In the genomic region with DNA sequence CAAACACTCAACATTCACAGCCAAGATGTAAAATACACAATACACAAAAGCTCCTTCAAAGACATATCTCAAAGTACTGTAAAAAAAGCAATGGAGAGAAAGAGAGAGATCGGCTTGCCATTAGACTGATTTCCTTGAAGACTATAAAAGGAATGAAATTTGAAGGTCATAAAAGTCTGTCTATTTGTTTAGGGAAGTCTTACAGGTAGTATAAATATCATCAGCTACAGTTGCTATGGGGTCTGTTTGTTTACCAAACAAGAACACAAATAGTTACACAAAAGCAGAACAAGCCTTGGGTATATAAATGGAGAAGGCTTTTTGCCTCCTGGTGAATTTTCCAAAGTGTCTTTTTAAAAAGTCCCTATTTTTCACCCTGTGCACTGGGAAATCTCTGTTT, we compare ENCODE assay signal across 12 cellular contexts.
DNase-seq lines count a peak whose midpoint lies in the region; ATAC-seq, FAIRE-seq and TF ChIP-seq lines count a peak whose summit lies in the region.
"Had no signal": no experiment of that assay in that cellular context is flagged by ENCODE, and none has a peak within 500 bp of the region (broad histone marks: within the 10 kb centered on the region; RNA-seq: fewer than 3 reads in every experiment).

No MANE protein-coding gene starts in this region.

- peak overlapping the region; percentile 3 for H3K4me3 Mint-ChIP-seq in activated T-cell treated with anti-CD3 and anti-CD28 coated beads, Interleukin-2, amount 50 U/mL, for 24 hours

- H3K9me3 Mint-ChIP-seq in activated T-cell treated with anti-CD3 and anti-CD28 coated beads, Interleukin-2, amount 50 U/mL, for 24 hours, result no peaks in the 10 kb centered on the region

- H3K27ac Mint-ChIP-seq in activated T-cell treated with anti-CD3 and anti-CD28 coated beads, Interleukin-2, amount 50 U/mL, for 24 hours, result peak overlapping the region; percentile 87

- peaks cover 0 to 24% of the 10 kb centered on the region in 2 donors for H3K36me3 ChIP-seq in gastroesophageal sphincter
- peaks cover 0 to 10% (median 0%) of the 10 kb centered on the region in 4 donors for H3K36me3 ChIP-seq in sigmoid colon

- TF ChIP-seq CTCF in gastroesophageal sphincter (IDR thresholded peaks at IDR 0.05) (no peak), sigmoid colon (IDR thresholded peaks at IDR 0.05) (no peak)

- H3K27me3 ChIP-seq in gastroesophageal sphincter, result no peaks in the 10 kb centered on the region
- no peaks in the 10 kb centered on the region for H3K27me3 ChIP-seq in sigmoid colon

- no peaks in the 10 kb centered on the region for H3K9me3 ChIP-seq in gastroesophageal sphincter
- H3K9me3 ChIP-seq in sigmoid colon, result no peaks in the 10 kb centered on the region

- WGBS in gastroesophageal sphincter (ENCODE audit: low coverage in 1 of 2), 2 donors, result 50 to 60% methylated on average over 1 of the region's 1 CpG
- 12 to 67% methylated on average over 1 of the region's 1 CpG for WGBS in sigmoid colon, 2 donors

- intact Hi-C loops in sigmoid colon (cut with DNase I), result no loop called here

- no peak for DNase-seq in activated T-cell treated with anti-CD3 and anti-CD28 coated beads, Interleukin-2, amount 50 U/mL, for 24 hours
- DNase-seq in activated T-cell treated with anti-CD3 and anti-CD28 coated beads for 4 hours, result no peak
- peak; percentile 44 for DNase-seq in NCI-H2029 (lab: John Stamatoyannopoulos, UW)
- no peak for DNase-seq in sigmoid colon
- DNase-seq in urothelium cell line (ENCODE audit: low spot score), result no peak
- no peak for DNase-seq in RPMI8226
- DNase-seq: activated CD4-positive, alpha-beta T cell treated with anti-CD3 and anti-CD28 coated beads, Interleukin-2, amount 50 U/mL, for 48 hours; anterior cingulate cortex; NCI-H1092 treated with DMSO at 0.1 percent for 48 hours had no signal

- no peak for TF ChIP-seq POLR2A in gastroesophageal sphincter (IDR thresholded peaks at IDR 0.05)
- no peak for TF ChIP-seq POLR2A in sigmoid colon (IDR thresholded peaks at IDR 0.05)

- no peak overlapping the region for H3K4me3 ChIP-seq in gastroesophageal sphincter
- H3K4me3 ChIP-seq in sigmoid colon, result no peak overlapping the region

- no peak for FAIRE-seq in urothelium cell line (lab: Jason Lieb, UNC)
- FAIRE-seq: endometrium had no signal

- H3K27me3 Mint-ChIP-seq in activated T-cell treated with anti-CD3 and anti-CD28 coated beads, Interleukin-2, amount 50 U/mL, for 24 hours, result no peaks in the 10 kb centered on the region

- no peak for ATAC-seq in gastroesophageal sphincter
- ATAC-seq in HG03469 (IDR thresholded peaks at IDR 0.05; ENCODE audit: unreplicated experiment), result no peak

- H3K4me1 Mint-ChIP-seq in activated T-cell treated with anti-CD3 and anti-CD28 coated beads, Interleukin-2, amount 50 U/mL, for 24 hours (ENCODE audit: low read depth), result peaks cover 92% of the 10 kb centered on the region

- H3K36me3 Mint-ChIP-seq in activated T-cell treated with anti-CD3 and anti-CD28 coated beads, Interleukin-2, amount 50 U/mL, for 24 hours (ENCODE audit: low read depth), result peaks cover 95% of the 10 kb centered on the region

- H3K4me1 ChIP-seq in gastroesophageal sphincter (peaks cover 29 to 97% (median 38%) of the 10 kb centered on the region in 3 donors), sigmoid colon (peaks cover 0 to 80% (median 73%) of the 10 kb centered on the region in 4 donors)

- H3K27ac ChIP-seq in gastroesophageal sphincter (peak overlapping the region; percentile 39 to 79 (median 70)), sigmoid colon (peak overlapping the region; percentile 64 to 84 (median 75))

- TF ChIP-seq EP300 in gastroesophageal sphincter (IDR thresholded peaks at IDR 0.05), result no peak
- no peak for TF ChIP-seq EP300 in sigmoid colon (IDR thresholded peaks at IDR 0.05)
